Comparison of ENCODE assay signal across 9 cellular contexts in the genomic region with DNA sequence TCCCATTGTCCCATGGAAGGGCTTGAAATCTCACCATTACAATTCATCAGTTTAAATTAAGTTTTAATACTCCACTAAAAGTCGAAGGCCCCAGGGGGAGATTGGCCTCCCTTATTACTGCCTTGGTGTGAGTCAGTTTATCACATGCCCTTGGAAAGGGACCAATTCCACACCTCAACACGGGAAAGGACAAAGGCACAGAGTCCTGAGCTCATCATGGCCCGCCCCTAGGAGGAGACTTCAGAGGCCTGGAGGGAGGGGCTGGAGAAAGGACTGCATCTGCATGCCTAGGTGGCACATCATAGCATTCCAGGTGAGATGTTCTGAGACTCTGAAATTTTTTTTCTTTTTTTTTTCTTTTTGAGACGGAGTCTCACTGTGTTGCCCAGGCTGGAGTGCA. TPM values are rescaled to one million over a fixed set of nuclear protein-coding genes. Genes with fewer than 3 reads are reported as not detected.
DNase-seq lines count a peak whose midpoint lies in the region; ATAC-seq and TF ChIP-seq lines count a peak whose summit lies in the region.
"Had no signal": no experiment of that assay in that cellular context is flagged by ENCODE, and none has a peak within 500 bp of the region (broad histone marks: within the 10 kb centered on the region; RNA-seq: fewer than 3 reads in every experiment).

No MANE protein-coding gene starts in this region.

- peaks cover 15% of the 10 kb centered on the region for H3K27me3 ChIP-seq in GM23338 (ENCODE audit: insufficient read depth)

- H3K27ac ChIP-seq in GM23338 (ENCODE audit: low read depth), result no peak overlapping the region

- peaks cover 24% of the 10 kb centered on the region for H3K4me1 Mint-ChIP-seq in GM23338

- in situ Hi-C loops in ACHN (cut with HindIII; ENCODE audit: low pct_ligation_motif_present, low pct_unique_long_range_greater_than_20kb, low sequenced_read_pairs), result no loop called here

- H2AFZ ChIP-seq in GM23338, result no peak overlapping the region

- peaks cover 4% of the 10 kb centered on the region; the same call in 2 of the 3 replicates for H3K36me3 Mint-ChIP-seq in GM23338 (ENCODE audit: low read depth)

- TF ChIP-seq CTCF in GM23338 (conservative IDR thresholded peaks at IDR 0.05; ENCODE audit: low read depth in 2 of 2), result no peak

- H3K9me3 Mint-ChIP-seq in GM23338, result no peaks in the 10 kb centered on the region

- H3K4me3 Mint-ChIP-seq in GM23338, result no peak overlapping the region

- no peaks in the 10 kb centered on the region for H4K20me1 ChIP-seq in GM23338 (replicated peaks; ENCODE audit: insufficient read depth)

- peaks cover 15% of the 10 kb centered on the region for H3K79me2 ChIP-seq in GM23338 (replicated peaks; ENCODE audit: insufficient read depth)

- H3K27me3 Mint-ChIP-seq in GM23338 (ENCODE audit: insufficient read depth, low read depth, poor library complexity), result peaks cover 14% of the 10 kb centered on the region

- peak; percentile 15 for ATAC-seq in GM23338
- no peak for ATAC-seq in GM18498 (IDR thresholded peaks at IDR 0.05; ENCODE audit: unreplicated experiment)
- no peak for ATAC-seq in GM18520 (IDR thresholded peaks at IDR 0.05; ENCODE audit: unreplicated experiment)

- no peak overlapping the region for H3K4me3 ChIP-seq in GM23338

- DNase-seq in ACHN (peak; percentile 69), GM23338 (ENCODE audit: low spot score) (peak; percentile 68), RPMI8226 (peak; percentile 34), iPS-NIHi7 (ENCODE audit: extremely low spot score) (peak; percentile 76), NCI-H526 (lab: John Stamatoyannopoulos, UW) (no peak), retina (no peak)
- DNase-seq: stimulated activated CD4-positive, alpha-beta T cell treated with anti-CD3 and anti-CD28 coated beads, Interleukin-2, amount 100 ng/mL, for 24 hours had no signal

- peaks cover 33% of the 10 kb centered on the region for H3K4me1 ChIP-seq in GM23338 (ENCODE audit: insufficient read depth)

- H3K27ac Mint-ChIP-seq in GM23338, result no peak overlapping the region

- peaks cover 7% of the 10 kb centered on the region; the same call in 1 of the 2 replicates for H3F3A ChIP-seq in GM23338 (replicated peaks; ENCODE audit: low read depth)

- H3K36me3 ChIP-seq in GM23338 (ENCODE audit: insufficient read depth), result no peaks in the 10 kb centered on the region

- H3K9me2 ChIP-seq in GM23338 (ENCODE audit: insufficient read depth), result no peaks in the 10 kb centered on the region

- 0 out of 2 replicates have a peak overlapping the region, but pooled peaks have one; percentile 47 for H3K4me2 ChIP-seq in GM23338

TF ChIP-seq in GM23338, 12 proteins besides CTCF, POLR2A, EP300 and RAD21 (continues in another document):
- TF ChIP-seq, protein P1, sequence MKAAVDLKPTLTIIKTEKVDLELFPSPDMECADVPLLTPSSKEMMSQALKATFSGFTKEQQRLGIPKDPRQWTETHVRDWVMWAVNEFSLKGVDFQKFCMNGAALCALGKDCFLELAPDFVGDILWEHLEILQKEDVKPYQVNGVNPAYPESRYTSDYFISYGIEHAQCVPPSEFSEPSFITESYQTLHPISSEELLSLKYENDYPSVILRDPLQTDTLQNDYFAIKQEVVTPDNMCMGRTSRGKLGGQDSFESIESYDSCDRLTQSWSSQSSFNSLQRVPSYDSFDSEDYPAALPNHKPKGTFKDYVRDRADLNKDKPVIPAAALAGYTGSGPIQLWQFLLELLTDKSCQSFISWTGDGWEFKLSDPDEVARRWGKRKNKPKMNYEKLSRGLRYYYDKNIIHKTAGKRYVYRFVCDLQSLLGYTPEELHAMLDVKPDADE (IDR thresholded peaks at IDR 0.05), result no peak
- TF ChIP-seq EZH2phosphoT487 (IDR thresholded peaks at IDR 0.05; ENCODE audit: unreplicated experiment) (no peak), POLR2AphosphoS5 (IDR thresholded peaks at IDR 0.05; ENCODE audit: low read depth) (no peak), STAT1 (IDR thresholded peaks at IDR 0.05; ENCODE audit: unreplicated experiment) (no peak), ZNF114 (CRISPR knock-in tag; IDR thresholded peaks at IDR 0.05) (no peak)
- TF ChIP-seq, protein P2, sequence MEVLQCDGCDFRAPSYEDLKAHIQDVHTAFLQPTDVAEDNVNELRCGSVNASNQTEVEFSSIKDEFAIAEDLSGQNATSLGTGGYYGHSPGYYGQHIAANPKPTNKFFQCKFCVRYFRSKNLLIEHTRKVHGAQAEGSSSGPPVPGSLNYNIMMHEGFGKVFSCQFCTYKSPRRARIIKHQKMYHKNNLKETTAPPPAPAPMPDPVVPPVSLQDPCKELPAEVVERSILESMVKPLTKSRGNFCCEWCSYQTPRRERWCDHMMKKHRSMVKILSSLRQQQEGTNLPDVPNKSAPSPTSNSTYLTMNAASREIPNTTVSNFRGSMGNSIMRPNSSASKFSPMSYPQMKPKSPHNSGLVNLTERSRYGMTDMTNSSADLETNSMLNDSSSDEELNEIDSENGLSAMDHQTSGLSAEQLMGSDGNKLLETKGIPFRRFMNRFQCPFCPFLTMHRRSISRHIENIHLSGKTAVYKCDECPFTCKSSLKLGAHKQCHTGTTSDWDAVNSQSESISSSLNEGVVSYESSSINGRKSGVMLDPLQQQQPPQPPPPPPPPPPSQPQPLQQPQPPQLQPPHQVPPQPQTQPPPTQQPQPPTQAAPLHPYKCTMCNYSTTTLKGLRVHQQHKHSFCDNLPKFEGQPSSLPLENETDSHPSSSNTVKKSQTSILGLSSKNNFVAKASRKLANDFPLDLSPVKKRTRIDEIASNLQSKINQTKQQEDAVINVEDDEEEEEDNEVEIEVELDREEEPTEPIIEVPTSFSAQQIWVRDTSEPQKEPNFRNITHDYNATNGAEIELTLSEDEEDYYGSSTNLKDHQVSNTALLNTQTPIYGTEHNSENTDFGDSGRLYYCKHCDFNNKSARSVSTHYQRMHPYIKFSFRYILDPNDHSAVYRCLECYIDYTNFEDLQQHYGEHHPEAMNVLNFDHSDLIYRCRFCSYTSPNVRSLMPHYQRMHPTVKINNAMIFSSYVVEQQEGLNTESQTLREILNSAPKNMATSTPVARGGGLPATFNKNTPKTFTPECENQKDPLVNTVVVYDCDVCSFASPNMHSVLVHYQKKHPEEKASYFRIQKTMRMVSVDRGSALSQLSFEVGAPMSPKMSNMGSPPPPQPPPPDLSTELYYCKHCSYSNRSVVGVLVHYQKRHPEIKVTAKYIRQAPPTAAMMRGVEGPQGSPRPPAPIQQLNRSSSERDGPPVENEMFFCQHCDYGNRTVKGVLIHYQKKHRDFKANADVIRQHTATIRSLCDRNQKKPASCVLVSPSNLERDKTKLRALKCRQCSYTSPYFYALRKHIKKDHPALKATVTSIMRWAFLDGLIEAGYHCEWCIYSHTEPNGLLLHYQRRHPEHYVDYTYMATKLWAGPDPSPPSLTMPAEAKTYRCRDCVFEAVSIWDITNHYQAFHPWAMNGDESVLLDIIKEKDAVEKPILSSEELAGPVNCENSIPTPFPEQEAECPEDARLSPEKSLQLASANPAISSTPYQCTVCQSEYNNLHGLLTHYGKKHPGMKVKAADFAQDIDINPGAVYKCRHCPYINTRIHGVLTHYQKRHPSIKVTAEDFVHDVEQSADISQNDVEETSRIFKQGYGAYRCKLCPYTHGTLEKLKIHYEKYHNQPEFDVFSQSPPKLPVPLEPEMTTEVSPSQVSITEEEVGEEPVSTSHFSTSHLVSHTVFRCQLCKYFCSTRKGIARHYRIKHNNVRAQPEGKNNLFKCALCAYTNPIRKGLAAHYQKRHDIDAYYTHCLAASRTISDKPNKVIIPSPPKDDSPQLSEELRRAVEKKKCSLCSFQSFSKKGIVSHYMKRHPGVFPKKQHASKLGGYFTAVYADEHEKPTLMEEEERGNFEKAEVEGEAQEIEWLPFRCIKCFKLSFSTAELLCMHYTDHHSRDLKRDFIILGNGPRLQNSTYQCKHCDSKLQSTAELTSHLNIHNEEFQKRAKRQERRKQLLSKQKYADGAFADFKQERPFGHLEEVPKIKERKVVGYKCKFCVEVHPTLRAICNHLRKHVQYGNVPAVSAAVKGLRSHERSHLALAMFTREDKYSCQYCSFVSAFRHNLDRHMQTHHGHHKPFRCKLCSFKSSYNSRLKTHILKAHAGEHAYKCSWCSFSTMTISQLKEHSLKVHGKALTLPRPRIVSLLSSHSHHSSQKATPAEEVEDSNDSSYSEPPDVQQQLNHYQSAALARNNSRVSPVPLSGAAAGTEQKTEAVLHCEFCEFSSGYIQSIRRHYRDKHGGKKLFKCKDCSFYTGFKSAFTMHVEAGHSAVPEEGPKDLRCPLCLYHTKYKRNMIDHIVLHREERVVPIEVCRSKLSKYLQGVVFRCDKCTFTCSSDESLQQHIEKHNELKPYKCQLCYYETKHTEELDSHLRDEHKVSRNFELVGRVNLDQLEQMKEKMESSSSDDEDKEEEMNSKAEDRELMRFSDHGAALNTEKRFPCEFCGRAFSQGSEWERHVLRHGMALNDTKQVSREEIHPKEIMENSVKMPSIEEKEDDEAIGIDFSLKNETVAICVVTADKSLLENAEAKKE (CRISPR knock-in tag; IDR thresholded peaks at IDR 0.05), result no peak
- TF ChIP-seq, protein P3, sequence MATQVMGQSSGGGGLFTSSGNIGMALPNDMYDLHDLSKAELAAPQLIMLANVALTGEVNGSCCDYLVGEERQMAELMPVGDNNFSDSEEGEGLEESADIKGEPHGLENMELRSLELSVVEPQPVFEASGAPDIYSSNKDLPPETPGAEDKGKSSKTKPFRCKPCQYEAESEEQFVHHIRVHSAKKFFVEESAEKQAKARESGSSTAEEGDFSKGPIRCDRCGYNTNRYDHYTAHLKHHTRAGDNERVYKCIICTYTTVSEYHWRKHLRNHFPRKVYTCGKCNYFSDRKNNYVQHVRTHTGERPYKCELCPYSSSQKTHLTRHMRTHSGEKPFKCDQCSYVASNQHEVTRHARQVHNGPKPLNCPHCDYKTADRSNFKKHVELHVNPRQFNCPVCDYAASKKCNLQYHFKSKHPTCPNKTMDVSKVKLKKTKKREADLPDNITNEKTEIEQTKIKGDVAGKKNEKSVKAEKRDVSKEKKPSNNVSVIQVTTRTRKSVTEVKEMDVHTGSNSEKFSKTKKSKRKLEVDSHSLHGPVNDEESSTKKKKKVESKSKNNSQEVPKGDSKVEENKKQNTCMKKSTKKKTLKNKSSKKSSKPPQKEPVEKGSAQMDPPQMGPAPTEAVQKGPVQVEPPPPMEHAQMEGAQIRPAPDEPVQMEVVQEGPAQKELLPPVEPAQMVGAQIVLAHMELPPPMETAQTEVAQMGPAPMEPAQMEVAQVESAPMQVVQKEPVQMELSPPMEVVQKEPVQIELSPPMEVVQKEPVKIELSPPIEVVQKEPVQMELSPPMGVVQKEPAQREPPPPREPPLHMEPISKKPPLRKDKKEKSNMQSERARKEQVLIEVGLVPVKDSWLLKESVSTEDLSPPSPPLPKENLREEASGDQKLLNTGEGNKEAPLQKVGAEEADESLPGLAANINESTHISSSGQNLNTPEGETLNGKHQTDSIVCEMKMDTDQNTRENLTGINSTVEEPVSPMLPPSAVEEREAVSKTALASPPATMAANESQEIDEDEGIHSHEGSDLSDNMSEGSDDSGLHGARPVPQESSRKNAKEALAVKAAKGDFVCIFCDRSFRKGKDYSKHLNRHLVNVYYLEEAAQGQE (IDR thresholded peaks at IDR 0.05; ENCODE audit: unreplicated experiment), result no peak

RNA-seq across cellular contexts. Expression of a gene that starts 2.8 kb away (rescaled TPM):
- 61.7 and 65.8 TPM in 2 replicates for total RNA-seq in GM23338 (2014; rRNA removed; shearing (Covaris generic))
- polyA plus RNA-seq in GM23338 (2016; fragmentation: Nextera tagmentation; extraction: Ambion mirVana), result 17.1 and 19.3 TPM in 2 replicates

RNA-seq across cellular contexts. Expression of a gene that starts 48.4 kb away (rescaled TPM):
- total RNA-seq in GM23338 (2014; rRNA removed; shearing (Covaris generic)), result 56.6 and 71.6 TPM in 2 replicates
- 68.3 and 82.9 TPM in 2 replicates for polyA plus RNA-seq in GM23338 (2016; fragmentation: Nextera tagmentation; extraction: Ambion mirVana)

Comparison
In these comparisons a context has a peak if more than half of its experiments do, and no peak if none do; other contexts are left out.
1. DNase-seq: peak in ACHN (single experiment), GM23338 (single experiment), RPMI8226 (single experiment) and iPS-NIHi7 (single experiment); none in NCI-H526 (0 of 2) and retina (single experiment).